In genomic region chr3:172646439-172647015, GRCh38 we compare ENCODE assay signal across 11 cellular contexts.
DNase-seq lines count a peak whose midpoint lies in the region; ATAC-seq, FAIRE-seq and TF ChIP-seq lines count a peak whose summit lies in the region.
"Had no signal": no experiment of that assay in that cellular context is flagged by ENCODE, and none has a peak within 500 bp of the region (broad histone marks: within the 10 kb centered on the region; RNA-seq: fewer than 3 reads in every experiment).

No MANE protein-coding gene starts in this region.

- H2BK15ac ChIP-seq in mesenchymal stem cell (ENCODE audit: low read depth, poor library complexity, severe bottlenecking) = no peak overlapping the region

- POLR2A ChIA-PET in CD4-positive, alpha-beta T cell (lab: Charles Lee) = no interaction called here

- H3K9me3 ChIP-seq in astrocyte (ENCODE audit: insufficient read depth, low read depth, low read length) (no peaks in the 10 kb centered on the region), mesenchymal stem cell (ENCODE audit: control insufficient read depth, low read length) (no peaks in the 10 kb centered on the region), uterus (no peaks in the 10 kb centered on the region)
- H3K9me3 ChIP-seq in CD4-positive, alpha-beta T cell (ENCODE audit: control insufficient read depth, low read length) = no peaks in the 10 kb centered on the region

- H3K9ac ChIP-seq in astrocyte (ENCODE audit: low read length) = no peak overlapping the region
- H3K9ac ChIP-seq in mesenchymal stem cell (ENCODE audit: low read length) = no peak overlapping the region
- H3K9ac ChIP-seq: neural progenitor cell had no signal

- H3K27ac ChIP-seq in astrocyte (ENCODE audit: low read depth, low read length) (no peak overlapping the region), mesenchymal stem cell (ENCODE audit: low read length, poor library complexity, severe bottlenecking) (peak overlapping the region; percentile 10), uterus (no peak overlapping the region)
- no peak overlapping the region for H3K27ac ChIP-seq in CD4-positive, alpha-beta T cell (ENCODE audit: low read depth, low read length)
- H3K27ac ChIP-seq: neural progenitor cell had no signal

- no peak overlapping the region for H2AK5ac ChIP-seq in mesenchymal stem cell (ENCODE audit: low read length, severe bottlenecking)

- H3K4me3 ChIP-seq in astrocyte (ENCODE audit: insufficient read depth, low read depth, low read length) (no peak overlapping the region), mesenchymal stem cell (ENCODE audit: insufficient read depth in 1 of 2, low read depth in 1 of 2, low read length in 2 of 2) (no peak overlapping the region), uterus (no peak overlapping the region)
- H3K4me3 ChIP-seq: neural progenitor cell had no signal

- no peak for ATAC-seq in GM19467 (IDR thresholded peaks at IDR 0.05; ENCODE audit: unreplicated experiment)
- ATAC-seq in CD4-positive, alpha-beta T cell (ENCODE audit: poor library complexity) = no peak
- ATAC-seq: activated naive CD4-positive, alpha-beta T cell treated with anti-CD3 and anti-CD28 coated beads, Interleukin-2, amount 50 U/mL, for 72 hours had no signal

- peaks cover 4% of the 10 kb centered on the region for H3K4me1 Mint-ChIP-seq in astrocyte (ENCODE audit: low read depth, unreplicated experiment)
- H3K4me1 Mint-ChIP-seq in CD4-positive, alpha-beta T cell (ENCODE audit: low read depth) = no peaks in the 10 kb centered on the region

- H2BK5ac ChIP-seq in mesenchymal stem cell (ENCODE audit: low read depth, low read length, poor library complexity, severe bottlenecking) = no peak overlapping the region

- H3K79me1 ChIP-seq in mesenchymal stem cell (replicated peaks; ENCODE audit: low read length, poor library complexity, severe bottlenecking) = peaks cover 18% of the 10 kb centered on the region

- peaks cover 14% of the 10 kb centered on the region for H3K79me2 ChIP-seq in astrocyte (ENCODE audit: insufficient read depth, low read length)

- peaks cover 1% of the 10 kb centered on the region for H3K9me3 Mint-ChIP-seq in astrocyte (ENCODE audit: unreplicated experiment)
- no peaks in the 10 kb centered on the region for H3K9me3 Mint-ChIP-seq in CD4-positive, alpha-beta T cell
- H3K9me3 Mint-ChIP-seq: activated naive CD4-positive, alpha-beta T cell treated with anti-CD3 and anti-CD28 coated beads, Interleukin-2, amount 50 U/mL, for 72 hours; neural progenitor cell had no signal

- no peaks in the 10 kb centered on the region for H3K36me3 ChIP-seq in astrocyte (ENCODE audit: insufficient read depth, low read length)
- peaks cover 6 to 12% of the 10 kb centered on the region in 2 experiments for H3K36me3 ChIP-seq in mesenchymal stem cell (ENCODE audit: control insufficient read depth in 1 of 2, insufficient read depth in 2 of 2, low read depth in 1 of 2, low read length in 2 of 2)
- H3K36me3 ChIP-seq in uterus = no peaks in the 10 kb centered on the region
- H3K36me3 ChIP-seq: neural progenitor cell had no signal

- peak overlapping the region in 1 of 2 experiments; percentile 55 for H3K14ac ChIP-seq in mesenchymal stem cell (ENCODE audit: low read length in 2 of 2)

- no peak for FAIRE-seq in astrocyte (lab: Jason Lieb, UNC)

- H4K91ac ChIP-seq in mesenchymal stem cell (ENCODE audit: low read length) = no peak overlapping the region

- H3K4ac ChIP-seq in mesenchymal stem cell (ENCODE audit: low read depth in 1 of 2, low read length in 2 of 2) = no peak overlapping the region

- no peak overlapping the region for H3K23ac ChIP-seq in mesenchymal stem cell (ENCODE audit: low read length in 2 of 2)

- intact Hi-C loops in CD4-positive, alpha-beta T cell (cut with DNase I, micrococcal nuclease) = no loop called here
- intact Hi-C loops in uterus (cut with DNase I; ENCODE audit: low total_unique reads) = no loop called here

- peaks cover 10% of the 10 kb centered on the region for H3K4me1 ChIP-seq in astrocyte (ENCODE audit: insufficient read depth, low read length)
- peaks cover 8% of the 10 kb centered on the region for H3K4me1 ChIP-seq in mesenchymal stem cell (ENCODE audit: control insufficient read depth, insufficient read depth, low read depth, low read length)
- H3K4me1 ChIP-seq in uterus = no peaks in the 10 kb centered on the region
- H3K4me1 ChIP-seq: neural progenitor cell had no signal

- no peak overlapping the region for H3K4me3 Mint-ChIP-seq in astrocyte (ENCODE audit: unreplicated experiment)
- no peak overlapping the region for H3K4me3 Mint-ChIP-seq in CD4-positive, alpha-beta T cell
- H3K4me3 Mint-ChIP-seq: neural progenitor cell had no signal

- H2AFZ ChIP-seq in astrocyte (ENCODE audit: low read depth, low read length) = no peak overlapping the region
- no peak overlapping the region for H2AFZ ChIP-seq in mesenchymal stem cell (ENCODE audit: low read depth, low read length)
- H2AFZ ChIP-seq: neural progenitor cell had no signal

- H3K27ac Mint-ChIP-seq in astrocyte (ENCODE audit: unreplicated experiment) = no peak overlapping the region
- H3K27ac Mint-ChIP-seq in CD4-positive, alpha-beta T cell = no peak overlapping the region
- H3K27ac Mint-ChIP-seq: activated naive CD4-positive, alpha-beta T cell treated with anti-CD3 and anti-CD28 coated beads, Interleukin-2, amount 50 U/mL, for 72 hours; neural progenitor cell had no signal

- H3K4me2 ChIP-seq in astrocyte (ENCODE audit: low read length) = no peak overlapping the region
- H3K4me2 ChIP-seq in mesenchymal stem cell (ENCODE audit: low read length, poor library complexity, severe bottlenecking) = no peak overlapping the region
- H3K4me2 ChIP-seq: neural progenitor cell had no signal

- 92% methylated on average over 3 of the region's 5 CpGs for WGBS in mesenchymal stem cell

- no peak for TF ChIP-seq POLR2A in uterus (IDR thresholded peaks at IDR 0.05)

- no peak overlapping the region for H2BK12ac ChIP-seq in mesenchymal stem cell (ENCODE audit: low read length in 2 of 2)

- TF ChIP-seq CTCF in astrocyte (IDR thresholded peaks at IDR 0.05; ENCODE audit: insufficient read depth, low read depth, low read length) = no peak
- no peak for TF ChIP-seq CTCF in CD4-positive, alpha-beta T cell (IDR thresholded peaks at IDR 0.05)
- no peak for TF ChIP-seq CTCF in uterus (IDR thresholded peaks at IDR 0.05)

- DNase-seq in Daoy (ENCODE audit: low read depth) (peak; percentile 69), NCI-H1105 (lab: John Stamatoyannopoulos, UW) (peak; percentile 79), astrocyte (ENCODE audit: low read depth) (peak; percentile 75), mesenchymal stem cell (no peak), uterus (no peak)
- DNase-seq in activated CD4-positive, alpha-beta T cell treated with anti-CD3 and anti-CD28 coated beads for 1 hour = no peak
- DNase-seq in CD4-positive, alpha-beta T cell = no peak
- DNase-seq: effector memory CD4-positive, alpha-beta T cell had no signal

- H3K36me3 Mint-ChIP-seq in astrocyte (ENCODE audit: low read depth, unreplicated experiment) = peaks cover 3% of the 10 kb centered on the region
- H3K36me3 Mint-ChIP-seq in CD4-positive, alpha-beta T cell (ENCODE audit: low read depth) = peaks cover 8% of the 10 kb centered on the region
- H3K36me3 Mint-ChIP-seq: activated naive CD4-positive, alpha-beta T cell treated with anti-CD3 and anti-CD28 coated beads, Interleukin-2, amount 50 U/mL, for 72 hours had no signal

- H2BK120ac ChIP-seq in mesenchymal stem cell (ENCODE audit: low read depth, low read length) = no peak overlapping the region

- no peak overlapping the region for H4K8ac ChIP-seq in mesenchymal stem cell (ENCODE audit: low read length)

- H3K27me3 ChIP-seq in astrocyte (ENCODE audit: insufficient read depth, low read length) (no peaks in the 10 kb centered on the region), mesenchymal stem cell (ENCODE audit: control insufficient read depth in 1 of 2, insufficient read depth in 1 of 2, low read length in 2 of 2) (no peaks in the 10 kb centered on the region), uterus (no peaks in the 10 kb centered on the region)
- no peaks in the 10 kb centered on the region for H3K27me3 ChIP-seq in CD4-positive, alpha-beta T cell (ENCODE audit: control insufficient read depth, insufficient read depth, low read length)
- H3K27me3 ChIP-seq: neural progenitor cell had no signal

- CTCF ChIA-PET in CD4-positive, alpha-beta T cell (lab: Charles Lee) = no interaction called here

- peaks cover 3% of the 10 kb centered on the region for H4K20me1 ChIP-seq in astrocyte (ENCODE audit: insufficient read depth, low read length)

- no peak overlapping the region for H3K18ac ChIP-seq in mesenchymal stem cell (ENCODE audit: low read depth in 1 of 2, low read length in 2 of 2)

- no peaks in the 10 kb centered on the region for H3K27me3 Mint-ChIP-seq in astrocyte (ENCODE audit: low read depth, unreplicated experiment)
- no peaks in the 10 kb centered on the region for H3K27me3 Mint-ChIP-seq in CD4-positive, alpha-beta T cell

Comparison
In these comparisons a context has a peak if more than half of its experiments do, and no peak if none do; other contexts are left out.
1. DNase-seq: peak in Daoy (single experiment), NCI-H1105 (single experiment) and astrocyte (single experiment); none in mesenchymal stem cell (single experiment), activated CD4-positive, alpha-beta T cell treated with anti-CD3 and anti-CD28 coated beads for 1 hour (single experiment), CD4-positive, alpha-beta T cell (0 of 10) and uterus (0 of 2).